Comparison of ENCODE assay signal across 2 cellular contexts in genomic region chr19:2334986-2335846, GRCh38.
TF ChIP-seq lines count a peak whose summit lies in the region.

No MANE protein-coding gene starts in this region.

TF ChIP-seq in IMR-90, 13 proteins besides CTCF, POLR2A, EP300 and RAD21:
- TF ChIP-seq FOS (IDR thresholded peaks at IDR 0.05; ENCODE audit: low read depth, low read length): no peak
- no peak for TF ChIP-seq NFE2L2 (IDR thresholded peaks at IDR 0.05; ENCODE audit: low read depth, low read length)
- no peak for TF ChIP-seq USF2 (IDR thresholded peaks at IDR 0.05; ENCODE audit: low read depth, low read length)
- TF ChIP-seq RFX5 (IDR thresholded peaks at IDR 0.05; ENCODE audit: low read depth, low read length): no peak
- no peak for TF ChIP-seq CHD1 (IDR thresholded peaks at IDR 0.05; ENCODE audit: low read depth, low read length)
- TF ChIP-seq SMC3 (IDR thresholded peaks at IDR 0.05; ENCODE audit: low read depth, low read length): no peak
- no peak for TF ChIP-seq MAFK (IDR thresholded peaks at IDR 0.05; ENCODE audit: low read depth, low read length)
- no peak for TF ChIP-seq BHLHE40 (IDR thresholded peaks at IDR 0.05; ENCODE audit: low read depth, low read length)
- TF ChIP-seq MAZ (IDR thresholded peaks at IDR 0.05; ENCODE audit: borderline replicate concordance, low read depth, low read length): no peak
- TF ChIP-seq RCOR1 (IDR thresholded peaks at IDR 0.05; ENCODE audit: insufficient replicate concordance, low read length): no peak
- TF ChIP-seq CEBPB (IDR thresholded peaks at IDR 0.05; ENCODE audit: low read depth, low read length): no peak
- no peak for TF ChIP-seq MXI1 (IDR thresholded peaks at IDR 0.05; ENCODE audit: borderline replicate concordance, low read depth, low read length)
- TF ChIP-seq ELK1 (IDR thresholded peaks at IDR 0.05; ENCODE audit: borderline replicate concordance, low read depth, low read length): no peak

TF ChIP-seq in K562, 482 proteins besides CTCF, POLR2A, EP300 and RAD21:
- TF ChIP-seq TEAD1 (CRISPR knock-in tag; IDR thresholded peaks at IDR 0.05) (peak in 1 of 2 experiments; percentile 59; a peak in 1 of 4 replicates), MXI1 (IDR thresholded peaks at IDR 0.05; ENCODE audit: low read depth, low read length) (no peak), ZNF778 (CRISPR knock-in tag; IDR thresholded peaks at IDR 0.05) (no peak), JUNB (CRISPR knock-in tag; conservative IDR thresholded peaks at IDR 0.05) (no peak), RBFOX2 (IDR thresholded peaks at IDR 0.05; ENCODE audit: low read depth, low read length) (peak; percentile 23; the same call in 1 of the 2 replicates), ZFX (CRISPR knock-in tag; IDR thresholded peaks at IDR 0.05) (0 out of 2 replicates have a peak, but pooled peaks have one; percentile 23), ATF2 (CRISPR knock-in tag; IDR thresholded peaks at IDR 0.05) (no peak), SP1 (CRISPR knock-in tag; IDR thresholded peaks at IDR 0.05) (peak; percentile 88), NCOA4 (IDR thresholded peaks at IDR 0.05; ENCODE audit: partially characterized antibody) (no peak), MXD1 (CRISPR knock-in tag; IDR thresholded peaks at IDR 0.05; ENCODE audit: borderline replicate concordance, poor library complexity, severe bottlenecking) (no peak)
- TF ChIP-seq, protein P1, sequence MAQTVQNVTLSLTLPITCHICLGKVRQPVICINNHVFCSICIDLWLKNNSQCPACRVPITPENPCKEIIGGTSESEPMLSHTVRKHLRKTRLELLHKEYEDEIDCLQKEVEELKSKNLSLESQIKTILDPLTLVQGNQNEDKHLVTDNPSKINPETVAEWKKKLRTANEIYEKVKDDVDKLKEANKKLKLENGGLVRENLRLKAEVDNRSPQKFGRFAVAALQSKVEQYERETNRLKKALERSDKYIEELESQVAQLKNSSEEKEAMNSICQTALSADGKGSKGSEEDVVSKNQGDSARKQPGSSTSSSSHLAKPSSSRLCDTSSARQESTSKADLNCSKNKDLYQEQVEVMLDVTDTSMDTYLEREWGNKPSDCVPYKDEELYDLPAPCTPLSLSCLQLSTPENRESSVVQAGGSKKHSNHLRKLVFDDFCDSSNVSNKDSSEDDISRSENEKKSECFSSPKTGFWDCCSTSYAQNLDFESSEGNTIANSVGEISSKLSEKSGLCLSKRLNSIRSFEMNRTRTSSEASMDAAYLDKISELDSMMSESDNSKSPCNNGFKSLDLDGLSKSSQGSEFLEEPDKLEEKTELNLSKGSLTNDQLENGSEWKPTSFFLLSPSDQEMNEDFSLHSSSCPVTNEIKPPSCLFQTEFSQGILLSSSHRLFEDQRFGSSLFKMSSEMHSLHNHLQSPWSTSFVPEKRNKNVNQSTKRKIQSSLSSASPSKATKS (CRISPR knock-in tag; IDR thresholded peaks at IDR 0.05): no peak
- TF ChIP-seq, protein P2, sequence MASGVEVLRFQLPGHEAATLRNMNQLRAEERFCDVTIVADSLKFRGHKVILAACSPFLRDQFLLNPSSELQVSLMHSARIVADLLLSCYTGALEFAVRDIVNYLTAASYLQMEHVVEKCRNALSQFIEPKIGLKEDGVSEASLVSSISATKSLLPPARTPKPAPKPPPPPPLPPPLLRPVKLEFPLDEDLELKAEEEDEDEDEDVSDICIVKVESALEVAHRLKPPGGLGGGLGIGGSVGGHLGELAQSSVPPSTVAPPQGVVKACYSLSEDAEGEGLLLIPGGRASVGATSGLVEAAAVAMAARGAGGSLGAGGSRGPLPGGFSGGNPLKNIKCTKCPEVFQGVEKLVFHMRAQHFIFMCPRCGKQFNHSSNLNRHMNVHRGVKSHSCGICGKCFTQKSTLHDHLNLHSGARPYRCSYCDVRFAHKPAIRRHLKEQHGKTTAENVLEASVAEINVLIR (CRISPR knock-in tag; IDR thresholded peaks at IDR 0.05): no peak
